9 cellular contexts compared by ENCODE assay signal in the genomic region with DNA sequence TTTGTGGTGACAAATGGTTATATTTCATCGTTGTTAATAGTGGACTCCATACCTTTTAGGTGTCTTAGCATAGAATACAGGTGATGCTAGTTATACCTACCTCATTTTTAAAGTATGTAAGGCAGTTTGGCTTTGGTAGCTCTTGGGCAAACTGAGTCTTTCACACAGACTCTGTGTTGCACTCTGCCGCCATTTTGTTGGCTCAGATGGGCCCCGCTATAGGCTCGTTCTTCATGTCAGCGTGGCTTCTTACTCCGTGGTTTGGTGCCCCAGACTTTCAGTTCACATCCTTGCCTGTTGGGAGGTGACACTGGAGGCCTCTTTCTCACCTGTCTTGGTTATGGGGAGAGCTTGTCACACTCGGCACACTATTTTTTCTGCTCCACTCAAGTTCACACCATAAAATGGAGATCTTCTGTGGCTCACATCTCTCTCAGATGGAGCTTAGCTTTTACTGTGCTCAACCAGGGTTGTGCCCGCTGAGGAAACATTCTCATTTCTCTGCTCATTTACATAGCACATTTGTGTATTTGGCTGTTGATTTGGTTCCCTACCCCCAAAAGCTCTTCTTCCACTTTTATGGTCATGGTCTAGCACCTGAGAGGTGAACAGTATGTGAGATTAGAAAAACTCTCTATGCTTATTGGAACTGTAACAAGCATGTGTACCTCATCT.
A peak's percentile ranks its signal among the peaks of the same experiment; 100 is the strongest.
DNase-seq lines count a peak whose midpoint lies in the region; ATAC-seq and TF ChIP-seq lines count a peak whose summit lies in the region.
"Had no signal": no experiment of that assay in that cellular context is flagged by ENCODE, and none has a peak within 500 bp of the region (broad histone marks: within the 10 kb centered on the region; RNA-seq: fewer than 3 reads in every experiment).

No MANE protein-coding gene starts in this region.

- no peak for TF ChIP-seq CTCF in psoas muscle (IDR thresholded peaks at IDR 0.05)

- WGBS in psoas muscle, 3 donors = 93 to 97% (median 95%) methylated on average over 8 of the region's 8 CpGs

- H3K27me3 ChIP-seq in psoas muscle (ENCODE audit: insufficient read depth in 3 of 3, low read length in 2 of 3) = no peaks in the 10 kb centered on the region

- H3K4me1 ChIP-seq in psoas muscle = peaks cover 97% of the 10 kb centered on the region

- ATAC-seq in GM18870 (IDR thresholded peaks at IDR 0.05; ENCODE audit: unreplicated experiment) (peak; percentile 70), GM21529 (IDR thresholded peaks at IDR 0.05; ENCODE audit: unreplicated experiment) (peak; percentile 69), HG03571 (IDR thresholded peaks at IDR 0.05; ENCODE audit: unreplicated experiment) (peak; percentile 80), psoas muscle (no peak)

- H3K4me3 ChIP-seq in psoas muscle = no peak overlapping the region

- H3K36me3 ChIP-seq in psoas muscle (ENCODE audit: insufficient read depth in 1 of 2, low read depth in 1 of 2) = peaks cover 7 to 26% of the 10 kb centered on the region in 2 donors

- intact Hi-C loops in psoas muscle (cut with DNase I) = loop anchor here in 1 of 2 donors (5.0 kb wide), 2 partner anchors 33 to 178 kb away; a partner anchor contains a TSS

- H3K9me3 ChIP-seq in psoas muscle = no peaks in the 10 kb centered on the region

- H3K27ac ChIP-seq in psoas muscle = peak overlapping the region; percentile 82

- DNase-seq in psoas muscle = no peak
- DNase-seq in amniotic stem cell (lab: John Stamatoyannopoulos, UW) = no peak
- no peak for DNase-seq in DMS153 (lab: John Stamatoyannopoulos, UW)
- no peak for DNase-seq in cortex of kidney (lab: John Stamatoyannopoulos, UW)
- DNase-seq: activated CD4-positive, alpha-beta T cell treated with anti-CD3 and anti-CD28 coated beads for 4 hours; stimulated activated CD4-positive, alpha-beta T cell treated with anti-CD3 and anti-CD28 coated beads, Interleukin-12 subunit alpha, Interleukin-12 subunit beta, amount 100 ng/mL, for 4 hours had no signal

Comparison
In these comparisons a context has a peak if more than half of its experiments do, and no peak if none do; other contexts are left out.
1. ATAC-seq: peak in GM18870 (single experiment), GM21529 (single experiment) and HG03571 (single experiment); none in psoas muscle (0 of 4).